Comparison of ENCODE assay signal across 20 cellular contexts in the genomic region with DNA sequence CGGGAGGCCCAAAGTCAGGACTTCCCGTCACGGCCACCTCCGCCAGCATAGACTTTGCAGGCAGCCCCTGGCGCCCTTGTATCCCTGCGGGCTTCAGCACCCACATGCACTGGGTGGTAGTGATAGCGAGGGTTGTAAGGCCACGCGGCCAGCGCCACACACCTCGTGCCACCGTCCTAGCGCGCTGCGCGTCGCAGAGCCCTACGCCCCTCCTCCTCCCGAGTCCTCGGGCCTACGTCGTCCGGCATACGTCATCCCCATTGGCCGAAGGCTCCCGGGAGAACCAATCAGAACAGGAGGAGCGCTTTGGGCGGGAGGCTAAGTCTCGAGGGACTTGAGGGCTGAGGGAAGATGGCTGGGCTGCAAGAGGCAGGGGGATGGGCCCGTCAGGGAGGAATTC. TPM values are rescaled to one million over a fixed set of nuclear protein-coding genes. Genes with fewer than 3 reads are reported as not detected.
DNase-seq lines count a peak whose midpoint lies in the region; ATAC-seq, FAIRE-seq and TF ChIP-seq lines count a peak whose summit lies in the region.
"Had no signal": no experiment of that assay in that cellular context is flagged by ENCODE, and none has a peak within 500 bp of the region (broad histone marks: within the 10 kb centered on the region; RNA-seq: fewer than 3 reads in every experiment).

No MANE protein-coding gene starts in this region.

- H3K4me2 ChIP-seq in GM23338 (no peak overlapping the region), astrocyte (ENCODE audit: low read length) (no peak overlapping the region), MM.1S (ENCODE audit: low read depth, low read length) (no peak overlapping the region)

- ATAC-seq in GM23338 (peak; percentile 34), lower lobe of right lung (peak; percentile 9 to 43)

- FAIRE-seq in astrocyte (lab: Jason Lieb, UNC), result no peak
- FAIRE-seq: GM19239 had no signal

- DNase-seq in GM23338 (ENCODE audit: low spot score), result peak; percentile 66
- DNase-seq in astrocyte (ENCODE audit: low read depth), result no peak
- DNase-seq in lower lobe of right lung, result no peak
- DNase-seq in CD1c-positive myeloid dendritic cell (ENCODE audit: extremely low spot score), result no peak
- DNase-seq in NCI-H1436 treated with DMSO at 0.1 percent for 48 hours (lab: John Stamatoyannopoulos, UW), result no peak
- no peak for DNase-seq in MM.1S
- DNase-seq: COR-L47; HCEC 1CT; MV-4-11; NCI-H1417; NCI-H2029; NCI-H2171; NCI-H446; NK-92 treated with Interleukin-12 subunit alpha and Interleukin-12 subunit beta, amount 100 ng/mL, for 24 hours; OCI-M1; RPMI8226; SJCRH30 had no signal

- H3K79me2 ChIP-seq in GM23338 (replicated peaks; ENCODE audit: insufficient read depth) (no peaks in the 10 kb centered on the region), astrocyte (ENCODE audit: insufficient read depth, low read length) (no peaks in the 10 kb centered on the region), MM.1S (ENCODE audit: low read length) (no peaks in the 10 kb centered on the region)

- peaks cover 8% of the 10 kb centered on the region; the same call in 2 of the 3 replicates for H3K4me1 Mint-ChIP-seq in GM23338
- H3K4me1 Mint-ChIP-seq in astrocyte (ENCODE audit: low read depth, unreplicated experiment), result peaks cover 2% of the 10 kb centered on the region

- peaks cover 13% of the 10 kb centered on the region; the same call in 1 of the 2 replicates for H3F3A ChIP-seq in GM23338 (replicated peaks; ENCODE audit: low read depth)
- no peaks in the 10 kb centered on the region for H3F3A ChIP-seq in MM.1S (ENCODE audit: insufficient read depth, low read length)

- H3K9ac ChIP-seq in astrocyte (ENCODE audit: low read length) (no peak overlapping the region), MM.1S (ENCODE audit: low read length) (no peak overlapping the region)

- no peak overlapping the region for H3K27ac Mint-ChIP-seq in GM23338
- H3K27ac Mint-ChIP-seq in astrocyte (ENCODE audit: unreplicated experiment), result peak overlapping the region; percentile 18

- H3K36me3 Mint-ChIP-seq in GM23338 (ENCODE audit: low read depth), result no peaks in the 10 kb centered on the region
- no peaks in the 10 kb centered on the region for H3K36me3 Mint-ChIP-seq in astrocyte (ENCODE audit: low read depth, unreplicated experiment)

- H3K4me1 ChIP-seq in GM23338 (ENCODE audit: insufficient read depth) (no peaks in the 10 kb centered on the region), astrocyte (ENCODE audit: insufficient read depth, low read length) (no peaks in the 10 kb centered on the region), lower lobe of right lung (peaks cover 5% of the 10 kb centered on the region), MM.1S (ENCODE audit: low read length) (no peaks in the 10 kb centered on the region)
- H3K4me1 ChIP-seq: SJCRH30 had no signal

- intact Hi-C loops in lower lobe of right lung (cut with DNase I), result no loop called here

- H3K4me3 Mint-ChIP-seq in GM23338 (no peak overlapping the region), astrocyte (ENCODE audit: unreplicated experiment) (no peak overlapping the region)

- H3K9me3 ChIP-seq in astrocyte (ENCODE audit: insufficient read depth, low read depth, low read length) (no peaks in the 10 kb centered on the region), lower lobe of right lung (no peaks in the 10 kb centered on the region), MM.1S (replicated peaks; ENCODE audit: insufficient read depth, low read length) (no peaks in the 10 kb centered on the region)
- H3K9me3 ChIP-seq: SJCRH30 had no signal

- H4K20me1 ChIP-seq in GM23338 (replicated peaks; ENCODE audit: insufficient read depth) (no peaks in the 10 kb centered on the region), astrocyte (ENCODE audit: insufficient read depth, low read length) (no peaks in the 10 kb centered on the region), MM.1S (ENCODE audit: insufficient read depth, low read length) (no peaks in the 10 kb centered on the region)

- H3K9me2 ChIP-seq in GM23338 (ENCODE audit: insufficient read depth) (no peaks in the 10 kb centered on the region), MM.1S (replicated peaks; ENCODE audit: insufficient read depth, low read length) (no peaks in the 10 kb centered on the region)

- TF ChIP-seq CTCF in GM23338 (conservative IDR thresholded peaks at IDR 0.05; ENCODE audit: low read depth in 2 of 2) (no peak), astrocyte (IDR thresholded peaks at IDR 0.05; ENCODE audit: insufficient read depth, low read depth, low read length) (no peak), lower lobe of right lung (IDR thresholded peaks at IDR 0.05) (no peak), MM.1S (IDR thresholded peaks at IDR 0.05; ENCODE audit: low read length) (no peak)

- H3K27me3 Mint-ChIP-seq in GM23338 (ENCODE audit: insufficient read depth, low read depth, poor library complexity) (peaks cover 13% of the 10 kb centered on the region), astrocyte (ENCODE audit: low read depth, unreplicated experiment) (no peaks in the 10 kb centered on the region)

- H3K27ac ChIP-seq in GM23338 (ENCODE audit: low read depth), result no peak overlapping the region
- no peak overlapping the region for H3K27ac ChIP-seq in astrocyte (ENCODE audit: low read depth, low read length)
- no peak overlapping the region for H3K27ac ChIP-seq in lower lobe of right lung
- H3K27ac ChIP-seq in MM.1S (ENCODE audit: low read length), result no peak overlapping the region
- H3K27ac ChIP-seq: SJCRH30 had no signal

- no peaks in the 10 kb centered on the region for H3K9me3 Mint-ChIP-seq in GM23338
- H3K9me3 Mint-ChIP-seq in astrocyte (ENCODE audit: unreplicated experiment), result no peaks in the 10 kb centered on the region

- H2AFZ ChIP-seq in GM23338 (no peak overlapping the region), astrocyte (ENCODE audit: low read depth, low read length) (no peak overlapping the region), MM.1S (ENCODE audit: low read length) (no peak overlapping the region)

- H3K36me3 ChIP-seq in GM23338 (ENCODE audit: insufficient read depth), result no peaks in the 10 kb centered on the region
- no peaks in the 10 kb centered on the region for H3K36me3 ChIP-seq in astrocyte (ENCODE audit: insufficient read depth, low read length)
- H3K36me3 ChIP-seq in lower lobe of right lung, result no peaks in the 10 kb centered on the region
- H3K36me3 ChIP-seq in MM.1S (replicated peaks; ENCODE audit: insufficient read depth, low read length), result no peaks in the 10 kb centered on the region
- H3K36me3 ChIP-seq: SJCRH30 had no signal

- H3K27me3 ChIP-seq in GM23338 (ENCODE audit: insufficient read depth) (no peaks in the 10 kb centered on the region), astrocyte (ENCODE audit: insufficient read depth, low read length) (no peaks in the 10 kb centered on the region), lower lobe of right lung (ENCODE audit: low read depth) (no peaks in the 10 kb centered on the region), MM.1S (replicated peaks; ENCODE audit: insufficient read depth, low read length) (no peaks in the 10 kb centered on the region)
- H3K27me3 ChIP-seq: SJCRH30 had no signal

- H3K4me3 ChIP-seq in GM23338 (no peak overlapping the region), astrocyte (ENCODE audit: insufficient read depth, low read depth, low read length) (no peak overlapping the region), lower lobe of right lung (no peak overlapping the region), MM.1S (ENCODE audit: low read length) (no peak overlapping the region)
- H3K4me3 ChIP-seq: SJCRH30 had no signal

TF ChIP-seq in GM23338, 12 proteins besides CTCF, POLR2A, EP300 and RAD21 (continues in another document):
- no peak for TF ChIP-seq NANOG (IDR thresholded peaks at IDR 0.05; ENCODE audit: borderline replicate concordance)
- TF ChIP-seq ZNF114 (CRISPR knock-in tag; IDR thresholded peaks at IDR 0.05), result no peak

RNA-seq across cellular contexts. Expression of a gene that starts 1.3 kb away (rescaled TPM):
- 0.08 TPM in 1 of 2 replicates, not detected in the other for total RNA-seq in GM23338 (2014; rRNA removed; shearing (Covaris generic))
- polyA plus RNA-seq in GM23338 (2016; fragmentation: Nextera tagmentation; extraction: Ambion mirVana), result 0.29 and 0.31 TPM in 2 replicates
- not detected in 2 replicates for total RNA-seq in astrocyte
- not detected for total RNA-seq in lower lobe of right lung
- total RNA-seq: Daoy, HT1080 had no signal

RNA-seq across cellular contexts. Expression of a gene that starts 8.6 kb away (rescaled TPM):
- total RNA-seq in GM23338 (2014; rRNA removed; shearing (Covaris generic)), result 136 and 148 TPM in 2 replicates
- 37.0 and 39.1 TPM in 2 replicates for polyA plus RNA-seq in GM23338 (2016; fragmentation: Nextera tagmentation; extraction: Ambion mirVana)
- total RNA-seq in astrocyte, result 235 and 243 TPM in 2 replicates
- 226 TPM for total RNA-seq in lower lobe of right lung

RNA-seq across cellular contexts. Expression of a gene that starts 11.7 kb away (rescaled TPM):
- 282 and 311 TPM in 2 replicates for total RNA-seq in GM23338 (2014; rRNA removed; shearing (Covaris generic))
- 363 and 379 TPM in 2 replicates for polyA plus RNA-seq in GM23338 (2016; fragmentation: Nextera tagmentation; extraction: Ambion mirVana)
- total RNA-seq in astrocyte (94.3 and 123 TPM in 2 replicates), lower lobe of right lung (118 TPM)

RNA-seq across cellular contexts. Expression of a gene that starts 40.6 kb away (rescaled TPM):
- 61.1 and 69.3 TPM in 2 replicates for total RNA-seq in GM23338 (2014; rRNA removed; shearing (Covaris generic))
- polyA plus RNA-seq in GM23338 (2016; fragmentation: Nextera tagmentation; extraction: Ambion mirVana), result 56.0 and 59.2 TPM in 2 replicates
- total RNA-seq in astrocyte, result 88.0 and 91.5 TPM in 2 replicates
- total RNA-seq in lower lobe of right lung, result 64.2 TPM

RNA-seq across cellular contexts. Expression of a gene that starts 40.9 kb away (rescaled TPM):
- total RNA-seq in GM23338 (2014; rRNA removed; shearing (Covaris generic)), result 15.2 and 17.7 TPM in 2 replicates
- polyA plus RNA-seq in GM23338 (2016; fragmentation: Nextera tagmentation; extraction: Ambion mirVana), result 64.2 and 64.9 TPM in 2 replicates
- total RNA-seq in astrocyte, result 21.6 and 23.5 TPM in 2 replicates
- total RNA-seq in lower lobe of right lung, result 12.0 TPM
